28 cellular contexts compared by ENCODE assay signal in genomic region chr6:49799090-49799489, GRCh38. TPM values are rescaled to one million over a fixed set of nuclear protein-coding genes. Genes with fewer than 3 reads are reported as not detected.
DNase-seq lines count a peak whose midpoint lies in the region; ATAC-seq, FAIRE-seq and TF ChIP-seq lines count a peak whose summit lies in the region.
"Had no signal": no experiment of that assay in that cellular context is flagged by ENCODE, and none has a peak within 500 bp of the region (broad histone marks: within the 10 kb centered on the region; RNA-seq: fewer than 3 reads in every experiment).

No MANE protein-coding gene starts in this region.

- H3K27me3 ChIP-seq in GM23338 (ENCODE audit: insufficient read depth) (no peaks in the 10 kb centered on the region), K562 (ENCODE audit: control insufficient read depth in 2 of 2, insufficient read depth in 2 of 2, low read length in 2 of 2) (no peaks in the 10 kb centered on the region), smooth muscle cell (ENCODE audit: low read depth) (no peaks in the 10 kb centered on the region)
- H3K27me3 ChIP-seq: BE2C, BLaER1 had no signal

- no peaks in the 10 kb centered on the region for H3K36me3 Mint-ChIP-seq in activated CD8-positive, alpha-beta T cell treated with anti-CD3 and anti-CD28 coated beads for 36 hours (ENCODE audit: low read depth)
- H3K36me3 Mint-ChIP-seq in activated CD8-positive, alpha-beta T cell treated with anti-CD3 and anti-CD28 coated beads, Interleukin-2, amount 10 ng/mL, durations not matched to agents 7 days and 5 days (ENCODE audit: low read depth), result no peaks in the 10 kb centered on the region
- H3K36me3 Mint-ChIP-seq in GM23338 (ENCODE audit: low read depth), result no peaks in the 10 kb centered on the region
- no peaks in the 10 kb centered on the region for H3K36me3 Mint-ChIP-seq in immature natural killer cell
- H3K36me3 Mint-ChIP-seq: CD14-positive monocyte; CD4-positive, alpha-beta memory T cell; CD4-positive, CD25-positive, alpha-beta regulatory T cell; CD8-positive, alpha-beta memory T cell had no signal

- no peak for ATAC-seq in activated CD8-positive, alpha-beta T cell treated with anti-CD3 and anti-CD28 coated beads for 36 hours
- ATAC-seq in activated CD8-positive, alpha-beta T cell treated with anti-CD3 and anti-CD28 coated beads, Interleukin-2, amount 10 ng/mL, durations not matched to agents 7 days and 5 days, result no peak
- ATAC-seq in GM23338, result no peak
- ATAC-seq in K562, result no peak
- ATAC-seq in GM19463 (IDR thresholded peaks at IDR 0.05; ENCODE audit: unreplicated experiment), result no peak
- no peak for ATAC-seq in GM21529 (IDR thresholded peaks at IDR 0.05; ENCODE audit: unreplicated experiment)

- in situ Hi-C loops in K562 (cut with MboI), result no loop called here

- H3K36me3 ChIP-seq in GM23338 (ENCODE audit: insufficient read depth), result no peaks in the 10 kb centered on the region
- H3K36me3 ChIP-seq in K562 (ENCODE audit: control insufficient read depth, insufficient read depth, low read length), result no peaks in the 10 kb centered on the region
- no peaks in the 10 kb centered on the region for H3K36me3 ChIP-seq in smooth muscle cell (ENCODE audit: low read depth)
- H3K36me3 ChIP-seq: BE2C, BLaER1 had no signal

- H3K4me1 ChIP-seq in GM23338 (ENCODE audit: insufficient read depth) (no peaks in the 10 kb centered on the region), K562 (replicated peaks in 1 of 2; ENCODE audit: control insufficient read depth in 2 of 2, insufficient read depth in 2 of 2, low read length in 2 of 2) (no peaks in the 10 kb centered on the region), smooth muscle cell (ENCODE audit: low read depth) (no peaks in the 10 kb centered on the region)
- H3K4me1 ChIP-seq: BE2C, BLaER1 had no signal

- WGBS in K562 (ENCODE audit: insufficient coverage, low coverage, missing lambda C conversion rate), result 80% methylated on average over 1 of the region's 1 CpG
- WGBS in smooth muscle cell (ENCODE audit: low lambda C conversion rate), result 88% methylated on average over 1 of the region's 1 CpG

- H3K9me3 ChIP-seq in K562 (replicated peaks; ENCODE audit: control insufficient read depth, insufficient read depth, low read depth, low read length) (no peaks in the 10 kb centered on the region), smooth muscle cell (replicated peaks; ENCODE audit: low read depth) (no peaks in the 10 kb centered on the region)
- H3K9me3 ChIP-seq: BE2C, BLaER1 had no signal

- intact Hi-C loops in activated CD8-positive, alpha-beta T cell treated with anti-CD3 and anti-CD28 coated beads for 36 hours (cut with micrococcal nuclease), result no loop called here
- intact Hi-C loops in K562 (cut with micrococcal nuclease), result no loop called here

- DNase-seq in activated CD8-positive, alpha-beta T cell treated with anti-CD3 and anti-CD28 coated beads for 36 hours, result no peak
- no peak for DNase-seq in activated CD8-positive, alpha-beta T cell treated with anti-CD3 and anti-CD28 coated beads, Interleukin-2, amount 10 ng/mL, durations not matched to agents 7 days and 5 days
- DNase-seq in GM23338 (ENCODE audit: low spot score) (no peak), K562 (ENCODE audit: extremely low read depth in 1 of 4, low spot score in 3 of 4) (no peak), smooth muscle cell (lab: John Stamatoyannopoulos, UW; ENCODE audit: unreplicated experiment) (no peak), immature natural killer cell (no peak)
- DNase-seq: 8988T; ACHN; BE2C; C1 segment of cervical spinal cord; Calu3; CD4-positive, alpha-beta memory T cell; CD4-positive, CD25-positive, alpha-beta regulatory T cell; CD8-positive, alpha-beta memory T cell; COR-L47; DMS79 treated with DMSO at 0.1 percent for 48 hours; GF-D8 had no signal

- H4K20me1 ChIP-seq in GM23338 (replicated peaks; ENCODE audit: insufficient read depth) (no peaks in the 10 kb centered on the region), K562 (replicated peaks; ENCODE audit: control insufficient read depth, insufficient read depth, low read length) (no peaks in the 10 kb centered on the region), smooth muscle cell (ENCODE audit: low read depth) (no peaks in the 10 kb centered on the region)
- H4K20me1 ChIP-seq: BLaER1 had no signal

- H3K4me2 ChIP-seq in GM23338 (no peak overlapping the region), K562 (ENCODE audit: insufficient read depth, low read length) (no peak overlapping the region), smooth muscle cell (no peak overlapping the region)
- H3K4me2 ChIP-seq: BLaER1 had no signal

- POLR2A ChIA-PET in activated CD8-positive, alpha-beta T cell treated with anti-CD3 and anti-CD28 coated beads for 36 hours (lab: Charles Lee), result no interaction called here
- POLR2A ChIA-PET in activated CD8-positive, alpha-beta T cell treated with anti-CD3 and anti-CD28 coated beads, Interleukin-2, amount 10 ng/mL, durations not matched to agents 7 days and 5 days (lab: Charles Lee), result no interaction called here
- POLR2A ChIA-PET in K562 (lab: Yijun Ruan, JAX), result no interaction called here

- no peak overlapping the region for H3K4me3 ChIP-seq in GM23338
- H3K4me3 ChIP-seq in K562, result no peak overlapping the region
- H3K4me3 ChIP-seq in smooth muscle cell, result no peak overlapping the region
- H3K4me3 ChIP-seq: BLaER1 had no signal

- no TSS peak for BruUV-seq in K562 (replicated peaks; lab: Mats Ljungman, UMichigan)

- CTCF ChIA-PET in activated CD8-positive, alpha-beta T cell treated with anti-CD3 and anti-CD28 coated beads for 36 hours (lab: Charles Lee), result no interaction called here
- CTCF ChIA-PET in activated CD8-positive, alpha-beta T cell treated with anti-CD3 and anti-CD28 coated beads, Interleukin-2, amount 10 ng/mL, durations not matched to agents 7 days and 5 days (lab: Charles Lee), result no interaction called here
- CTCF ChIA-PET in K562 (lab: Yijun Ruan, JAX; ENCODE audit: low intra/inter-chr PET ratio), result no interaction called here

- H3K27me3 Mint-ChIP-seq in activated CD8-positive, alpha-beta T cell treated with anti-CD3 and anti-CD28 coated beads for 36 hours, result no peaks in the 10 kb centered on the region
- no peaks in the 10 kb centered on the region for H3K27me3 Mint-ChIP-seq in activated CD8-positive, alpha-beta T cell treated with anti-CD3 and anti-CD28 coated beads, Interleukin-2, amount 10 ng/mL, durations not matched to agents 7 days and 5 days (ENCODE audit: low read depth)
- peaks cover 2% of the 10 kb centered on the region for H3K27me3 Mint-ChIP-seq in GM23338 (ENCODE audit: insufficient read depth, low read depth, poor library complexity)
- H3K27me3 Mint-ChIP-seq in immature natural killer cell (ENCODE audit: low read depth in 3 of 3), result peaks cover 0 to 2% (median 1%) of the 10 kb centered on the region in 3 donors
- H3K27me3 Mint-ChIP-seq: CD4-positive, alpha-beta memory T cell; CD4-positive, CD25-positive, alpha-beta regulatory T cell; CD8-positive, alpha-beta memory T cell had no signal

- no peak overlapping the region for H3K4me3 Mint-ChIP-seq in activated CD8-positive, alpha-beta T cell treated with anti-CD3 and anti-CD28 coated beads for 36 hours
- no peak overlapping the region for H3K4me3 Mint-ChIP-seq in activated CD8-positive, alpha-beta T cell treated with anti-CD3 and anti-CD28 coated beads, Interleukin-2, amount 10 ng/mL, durations not matched to agents 7 days and 5 days
- H3K4me3 Mint-ChIP-seq in GM23338 (no peak overlapping the region), immature natural killer cell (no peak overlapping the region)
- H3K4me3 Mint-ChIP-seq: CD14-positive monocyte; CD4-positive, alpha-beta memory T cell; CD4-positive, CD25-positive, alpha-beta regulatory T cell; CD8-positive, alpha-beta memory T cell had no signal

- H3K9me2 ChIP-seq in GM23338 (ENCODE audit: insufficient read depth), result no peaks in the 10 kb centered on the region

- H3K79me2 ChIP-seq in GM23338 (replicated peaks; ENCODE audit: insufficient read depth) (no peaks in the 10 kb centered on the region), K562 (ENCODE audit: control insufficient read depth, insufficient read depth, low read length) (no peaks in the 10 kb centered on the region), smooth muscle cell (ENCODE audit: low read depth) (no peaks in the 10 kb centered on the region)

- peak; percentile 22 for TF ChIP-seq CTCF in activated CD8-positive, alpha-beta T cell treated with anti-CD3 and anti-CD28 coated beads for 36 hours (IDR thresholded peaks at IDR 0.05)
- TF ChIP-seq CTCF in GM23338 (conservative IDR thresholded peaks at IDR 0.05; ENCODE audit: low read depth in 2 of 2) (no peak), K562 (IDR thresholded peaks at IDR 0.05 in 2 of 3, conservative IDR thresholded peaks at IDR 0.05 in 1 of 3; ENCODE audit: insufficient read depth in 2 of 3, low read depth in 1 of 3, low read length in 3 of 3) (no peak), smooth muscle cell (IDR thresholded peaks at IDR 0.05; ENCODE audit: borderline replicate concordance, insufficient read depth, poor library complexity, severe bottlenecking) (no peak)

- H3K27ac ChIP-seq in GM23338 (ENCODE audit: low read depth), result no peak overlapping the region
- H3K27ac ChIP-seq in K562 (ENCODE audit: extremely low read depth, low read depth, low read length), result no peak overlapping the region
- H3K27ac ChIP-seq in smooth muscle cell (ENCODE audit: low read depth), result no peak overlapping the region
- H3K27ac ChIP-seq: BLaER1 had no signal

- no peak overlapping the region for H3K27ac Mint-ChIP-seq in activated CD8-positive, alpha-beta T cell treated with anti-CD3 and anti-CD28 coated beads for 36 hours
- no peak overlapping the region for H3K27ac Mint-ChIP-seq in activated CD8-positive, alpha-beta T cell treated with anti-CD3 and anti-CD28 coated beads, Interleukin-2, amount 10 ng/mL, durations not matched to agents 7 days and 5 days
- H3K27ac Mint-ChIP-seq in GM23338 (no peak overlapping the region), immature natural killer cell (no peak overlapping the region)
- H3K27ac Mint-ChIP-seq: CD14-positive monocyte; CD4-positive, alpha-beta memory T cell; CD4-positive, CD25-positive, alpha-beta regulatory T cell; CD8-positive, alpha-beta memory T cell had no signal

- no peaks in the 10 kb centered on the region for H3K9me1 ChIP-seq in K562 (ENCODE audit: control insufficient read depth, insufficient read depth, low read length)

- peaks cover 1% of the 10 kb centered on the region for H3K9me3 Mint-ChIP-seq in activated CD8-positive, alpha-beta T cell treated with anti-CD3 and anti-CD28 coated beads for 36 hours
- no peaks in the 10 kb centered on the region for H3K9me3 Mint-ChIP-seq in activated CD8-positive, alpha-beta T cell treated with anti-CD3 and anti-CD28 coated beads, Interleukin-2, amount 10 ng/mL, durations not matched to agents 7 days and 5 days (ENCODE audit: insufficient read depth)
- H3K9me3 Mint-ChIP-seq in GM23338, result peaks cover 1% of the 10 kb centered on the region; the same call in 2 of the 3 replicates
- H3K9me3 Mint-ChIP-seq in immature natural killer cell, result peaks cover 5 to 23% (median 6%) of the 10 kb centered on the region in 6 donors

- FAIRE-seq in K562 (lab: Jason Lieb, UNC), result no peak
- FAIRE-seq: A204.1, D721Med, G401.6, GM12891, GM19239 had no signal

- no peak for TF ChIP-seq EP300 in K562 (IDR thresholded peaks at IDR 0.05; ENCODE audit: low read length)

- no peak for TF ChIP-seq POLR2A in K562 (conservative IDR thresholded peaks at IDR 0.05)

- H2AFZ ChIP-seq in GM23338 (0 out of 2 replicates have a peak overlapping the region, but pooled peaks have one; percentile 53), K562 (ENCODE audit: low read depth, low read length) (no peak overlapping the region; the same call in 1 of the 2 replicates), smooth muscle cell (ENCODE audit: low read depth) (peak overlapping the region; percentile 6)

- TF ChIP-seq RAD21 in K562 (CRISPR knock-in tag; conservative IDR thresholded peaks at IDR 0.05 in 1 of 2, IDR thresholded peaks at IDR 0.05 in 1 of 2), result no peak

- H3K4me1 Mint-ChIP-seq in activated CD8-positive, alpha-beta T cell treated with anti-CD3 and anti-CD28 coated beads for 36 hours (ENCODE audit: low read depth), result no peaks in the 10 kb centered on the region
- no peaks in the 10 kb centered on the region for H3K4me1 Mint-ChIP-seq in activated CD8-positive, alpha-beta T cell treated with anti-CD3 and anti-CD28 coated beads, Interleukin-2, amount 10 ng/mL, durations not matched to agents 7 days and 5 days (ENCODE audit: low read depth)
- H3K4me1 Mint-ChIP-seq in GM23338, result no peaks in the 10 kb centered on the region
- H3K4me1 Mint-ChIP-seq in immature natural killer cell, result no peaks in the 10 kb centered on the region
- H3K4me1 Mint-ChIP-seq: CD14-positive monocyte; CD4-positive, alpha-beta memory T cell; CD4-positive, CD25-positive, alpha-beta regulatory T cell; CD8-positive, alpha-beta memory T cell had no signal

- H3F3A ChIP-seq in GM23338 (replicated peaks; ENCODE audit: low read depth) (no peaks in the 10 kb centered on the region), smooth muscle cell (ENCODE audit: low read depth) (no peaks in the 10 kb centered on the region)

- H3K9ac ChIP-seq in K562 (ENCODE audit: insufficient read depth in 1 of 2, low read depth in 2 of 2, low read length in 2 of 2) (no peak overlapping the region), smooth muscle cell (ENCODE audit: low read depth) (no peak overlapping the region)
- H3K9ac ChIP-seq: BLaER1 had no signal

RNA-seq across cellular contexts. Expression of gene PGK2, which starts 12.0 kb away (rescaled TPM):
- total RNA-seq in activated CD8-positive, alpha-beta T cell treated with anti-CD3 and anti-CD28 coated beads for 36 hours, result not detected
- not detected for total RNA-seq in activated CD8-positive, alpha-beta T cell treated with anti-CD3 and anti-CD28 coated beads, Interleukin-2, amount 10 ng/mL, durations not matched to agents 7 days and 5 days
- not detected in 2 replicates for total RNA-seq in GM23338 (2014; rRNA removed; shearing (Covaris generic))
- polyA plus RNA-seq in GM23338 (2016; fragmentation: Nextera tagmentation; extraction: Ambion mirVana) (not detected in 2 replicates), K562 (2011; rRNA removed) (not detected in 2 replicates), K562 (2014; fragmentation: Illumina TruSeq; extraction: Trizol) (not detected in 2 replicates), K562 (2014; fragmentation: Nextera tagmentation; extraction: Ambion mirVana) (not detected), K562 (2014; rRNA removed) (not detected in 2 replicates), smooth muscle cell (not detected in 2 replicates), immature natural killer cell (not detected)
- not detected in 2 replicates for total RNA-seq in K562 (2011; cell fraction: chromatin; rRNA removed; ENCODE audit: low replicate concordance)
- not detected in 2 replicates for total RNA-seq in K562 (2011; cell fraction: nucleolus; rRNA removed)
- not detected in 2 replicates for total RNA-seq in K562 (2011; cell fraction: nucleoplasm; rRNA removed)
- total RNA-seq in K562 (2014; rRNA removed) (not detected in 2 replicates), K562 (2014; rRNA removed; fragmentation: Illumina TruSeq; extraction: Trizol) (not detected in 2 replicates), K562 (2015; rRNA removed; fragmentation: Illumina TruSeq; extraction: Trizol) (not detected in 2 replicates), K562 (2021) (not detected in 2 replicates), smooth muscle cell (0.09 TPM in 1 of 2 replicates, not detected in the other)
- polyA plus RNA-seq in K562 (2011; cell fraction: cytosol; rRNA removed), result not detected in 2 replicates
- not detected in 2 replicates for polyA plus RNA-seq in K562 (2011; cell fraction: nucleus; rRNA removed)
- polyA plus RNA-seq in K562 (2012), result not detected in 2 replicates
- polyA minus RNA-seq in K562 (2011; rRNA and poly(A)+ RNA removed), result 0.12 TPM in 1 of 2 replicates, not detected in the other
- not detected in 2 replicates for polyA minus RNA-seq in K562 (2011; cell fraction: cytosol; rRNA and poly(A)+ RNA removed)
- polyA minus RNA-seq in K562 (2011; cell fraction: nucleus; rRNA and poly(A)+ RNA removed), result not detected in 2 replicates
- total RNA-seq: A673; Calu3; CD4-positive, alpha-beta memory T cell; CD4-positive, CD25-positive, alpha-beta regulatory T cell; CD8-positive, alpha-beta memory T cell had no signal
- polyA plus RNA-seq: AG04450; CD14-positive monocyte; CD4-positive, alpha-beta memory T cell; CD4-positive, CD25-positive, alpha-beta regulatory T cell; CD8-positive, alpha-beta memory T cell had no signal

RNA-seq across cellular contexts. Expression of gene CRISP3, which starts 54.9 kb away (rescaled TPM):
- not detected for total RNA-seq in activated CD8-positive, alpha-beta T cell treated with anti-CD3 and anti-CD28 coated beads for 36 hours
- not detected for total RNA-seq in activated CD8-positive, alpha-beta T cell treated with anti-CD3 and anti-CD28 coated beads, Interleukin-2, amount 10 ng/mL, durations not matched to agents 7 days and 5 days
- total RNA-seq in GM23338 (2014; rRNA removed; shearing (Covaris generic)), result not detected in 2 replicates
- polyA plus RNA-seq in GM23338 (2016; fragmentation: Nextera tagmentation; extraction: Ambion mirVana) (not detected in 2 replicates), K562 (2011; rRNA removed) (0.55 and 0.79 TPM in 2 replicates), K562 (2014; fragmentation: Illumina TruSeq; extraction: Trizol) (0.64 and 0.94 TPM in 2 replicates), K562 (2014; fragmentation: Nextera tagmentation; extraction: Ambion mirVana) (under 1 TPM; 0.39 to 0.73 TPM), K562 (2014; rRNA removed) (0.21 and 0.23 TPM in 2 replicates), smooth muscle cell (1.1 TPM in 1 of 2 replicates, not detected in the other), immature natural killer cell (not detected)
- total RNA-seq in K562 (2011; cell fraction: chromatin; rRNA removed; ENCODE audit: low replicate concordance), result 0.84 TPM in 1 of 2 replicates, not detected in the other
- total RNA-seq in K562 (2011; cell fraction: nucleolus; rRNA removed), result 0.83 and 1.1 TPM in 2 replicates
- total RNA-seq in K562 (2011; cell fraction: nucleoplasm; rRNA removed), result 2.6 and 2.7 TPM in 2 replicates
- total RNA-seq in K562 (2014; rRNA removed) (0.29 and 0.36 TPM in 2 replicates), K562 (2014; rRNA removed; fragmentation: Illumina TruSeq; extraction: Trizol) (0.58 and 0.77 TPM in 2 replicates), K562 (2015; rRNA removed; fragmentation: Illumina TruSeq; extraction: Trizol) (1.8 and 2.0 TPM in 2 replicates), K562 (2021) (0.29 and 0.31 TPM in 2 replicates), smooth muscle cell (1.7 and 4.3 TPM in 2 replicates)
- 0.24 and 0.35 TPM in 2 replicates for polyA plus RNA-seq in K562 (2011; cell fraction: cytosol; rRNA removed)
- 0.10 and 0.41 TPM in 2 replicates for polyA plus RNA-seq in K562 (2011; cell fraction: nucleus; rRNA removed)
- 0.81 and 0.90 TPM in 2 replicates for polyA plus RNA-seq in K562 (2012)
- polyA minus RNA-seq in K562 (2011; rRNA and poly(A)+ RNA removed), result 0.84 and 1.7 TPM in 2 replicates
- polyA minus RNA-seq in K562 (2011; cell fraction: cytosol; rRNA and poly(A)+ RNA removed), result not detected in 2 replicates
- 0.13 TPM in 1 of 2 replicates, not detected in the other for polyA minus RNA-seq in K562 (2011; cell fraction: nucleus; rRNA and poly(A)+ RNA removed)
- total RNA-seq: A673; CD4-positive, alpha-beta memory T cell; CD4-positive, CD25-positive, alpha-beta regulatory T cell; CD8-positive, alpha-beta memory T cell had no signal
- polyA plus RNA-seq: AG04450; CD14-positive monocyte; CD4-positive, alpha-beta memory T cell; CD4-positive, CD25-positive, alpha-beta regulatory T cell; CD8-positive, alpha-beta memory T cell had no signal
